19 cellular contexts compared by ENCODE assay signal in genomic region chrX:129247642-129248041, GRCh38.
A peak's percentile ranks its signal among the peaks of the same experiment; 100 is the strongest.
DNase-seq lines count a peak whose midpoint lies in the region; ATAC-seq and TF ChIP-seq lines count a peak whose summit lies in the region.
"Had no signal": no experiment of that assay in that cellular context is flagged by ENCODE, and none has a peak within 500 bp of the region (broad histone marks: within the 10 kb centered on the region; RNA-seq: fewer than 3 reads in every experiment).

No MANE protein-coding gene starts in this region.

- H3K4ac ChIP-seq in mesendoderm (ENCODE audit: low read depth, low read length) = no peak overlapping the region

- no peaks in the 10 kb centered on the region for H3K79me2 ChIP-seq in mesendoderm (ENCODE audit: control insufficient read depth, insufficient read depth, low read length)

- no peak overlapping the region for H3K56ac ChIP-seq in mesendoderm (ENCODE audit: low read length)

- no peak for TF ChIP-seq CTCF in cardiac muscle cell (IDR thresholded peaks at IDR 0.05; ENCODE audit: low read depth, low read length)
- no peak for TF ChIP-seq CTCF in HEK293 (tag by site-specific recombination; IDR thresholded peaks at IDR 0.05)

- WGBS in mesendoderm (ENCODE audit: extremely low coverage, insufficient coverage, low lambda C conversion rate) = no CpG with 5 or more reads among the region's 3 CpGs

- H3K23ac ChIP-seq in mesendoderm (ENCODE audit: low read length) = no peak overlapping the region

- no peak overlapping the region for H3K9ac ChIP-seq in mesendoderm (ENCODE audit: low read length)
- H3K9ac ChIP-seq: BLaER1 treated with 17β-estradiol and CSF1 and Interleukin-3, amounts not matched to agents 10 nM and 100 nM had no signal

- H3K4me1 Mint-ChIP-seq in activated naive CD8-positive, alpha-beta T cell treated with anti-CD3 and anti-CD28 coated beads, Interleukin-2, amount 50 U/mL, for 24 hours = no peaks in the 10 kb centered on the region
- H3K4me1 Mint-ChIP-seq: B cell had no signal

- H3K79me1 ChIP-seq in mesendoderm (ENCODE audit: low read length) = no peaks in the 10 kb centered on the region

- peaks cover 5% of the 10 kb centered on the region for H3K4me1 ChIP-seq in cardiac muscle cell (ENCODE audit: low read depth)
- no peaks in the 10 kb centered on the region for H3K4me1 ChIP-seq in HEK293 (ENCODE audit: control insufficient read depth, insufficient read depth, low read length)
- no peaks in the 10 kb centered on the region for H3K4me1 ChIP-seq in mesendoderm (ENCODE audit: control insufficient read depth, low read depth, low read length)
- H3K4me1 ChIP-seq: A549; BLaER1 treated with 17β-estradiol and CSF1 and Interleukin-3, amounts not matched to agents 10 nM and 100 nM; Caco-2 had no signal

- no peaks in the 10 kb centered on the region for H3K27me3 ChIP-seq in cardiac muscle cell
- H3K27me3 ChIP-seq in mesendoderm (ENCODE audit: insufficient read depth, low read length, poor library complexity) = no peaks in the 10 kb centered on the region

- no peak overlapping the region for H2AK5ac ChIP-seq in mesendoderm (ENCODE audit: low read length)

- peak in 1 of 2 donors; percentile 63 for DNase-seq in cardiac muscle cell (ENCODE audit: low read depth in 1 of 2, low spot score in 1 of 2)
- DNase-seq in left cardiac atrium = no peak
- DNase-seq in NCI-H82 treated with DMSO at 0.1 percent for 48 hours (lab: John Stamatoyannopoulos, UW; ENCODE audit: unreplicated experiment) = peak; percentile 77
- peak; percentile 71 for DNase-seq in mesendoderm
- DNase-seq in activated naive CD8-positive, alpha-beta T cell treated with anti-CD3 and anti-CD28 coated beads, Interleukin-2, amount 50 U/mL, for 24 hours = no peak
- DNase-seq in stimulated activated CD4-positive, alpha-beta T cell treated with anti-CD3 and anti-CD28 coated beads, Interleukin-2, amount 100 ng/mL, for 48 hours = no peak
- DNase-seq: AML-193; Caco-2; Calu3; CD4-positive, alpha-beta T cell; CD8-positive, alpha-beta T cell; DMS79 treated with DMSO at 0.1 percent for 48 hours had no signal

- ATAC-seq in left cardiac atrium = no peak
- no peak for ATAC-seq in activated naive CD8-positive, alpha-beta T cell treated with anti-CD3 and anti-CD28 coated beads, Interleukin-2, amount 50 U/mL, for 24 hours
- ATAC-seq: A549; CD8-positive, alpha-beta T cell; GM12878 had no signal

- CTCF ChIA-PET in HEK293 (lab: Yijun Ruan, JAX) = no interaction called here

- POLR2A ChIA-PET in HEK293 (lab: Yijun Ruan, JAX) = no interaction called here

- H3K18ac ChIP-seq in mesendoderm (ENCODE audit: low read length) = no peak overlapping the region

- intact Hi-C loops in left cardiac atrium (cut with DNase I) = no loop called here

- H3K4me3 Mint-ChIP-seq in activated naive CD8-positive, alpha-beta T cell treated with anti-CD3 and anti-CD28 coated beads, Interleukin-2, amount 50 U/mL, for 24 hours = no peak overlapping the region
- H3K4me3 Mint-ChIP-seq: B cell; CD4-positive, alpha-beta T cell; CD8-positive, alpha-beta T cell had no signal

- H3K27me3 Mint-ChIP-seq in activated naive CD8-positive, alpha-beta T cell treated with anti-CD3 and anti-CD28 coated beads, Interleukin-2, amount 50 U/mL, for 24 hours = no peaks in the 10 kb centered on the region
- H3K27me3 Mint-ChIP-seq: B cell; CD4-positive, alpha-beta T cell had no signal

- H3K9me3 Mint-ChIP-seq in activated naive CD8-positive, alpha-beta T cell treated with anti-CD3 and anti-CD28 coated beads, Interleukin-2, amount 50 U/mL, for 24 hours = no peaks in the 10 kb centered on the region

- no peak overlapping the region for H4K5ac ChIP-seq in mesendoderm (ENCODE audit: low read length)

- no peak overlapping the region for H3K4me2 ChIP-seq in mesendoderm (ENCODE audit: low read length)
- H3K4me2 ChIP-seq: A549; BLaER1 treated with 17β-estradiol and CSF1 and Interleukin-3, amounts not matched to agents 10 nM and 100 nM had no signal

- H2BK5ac ChIP-seq in mesendoderm (ENCODE audit: low read length) = no peak overlapping the region

- H3K9me3 ChIP-seq in cardiac muscle cell (ENCODE audit: low read depth) = no peaks in the 10 kb centered on the region
- H3K9me3 ChIP-seq in HEK293 (ENCODE audit: control insufficient read depth, insufficient read depth, low read depth, low read length) = no peaks in the 10 kb centered on the region
- H3K9me3 ChIP-seq: A549; BLaER1 treated with 17β-estradiol and CSF1 and Interleukin-3, amounts not matched to agents 10 nM and 100 nM; Caco-2 had no signal

- no peak overlapping the region for H2BK120ac ChIP-seq in mesendoderm (ENCODE audit: low read depth, low read length)

- H3K4me3 ChIP-seq in cardiac muscle cell = no peak overlapping the region
- no peak overlapping the region for H3K4me3 ChIP-seq in HEK293 (ENCODE audit: low read depth, low read length)
- H3K4me3 ChIP-seq in mesendoderm (ENCODE audit: low read length) = no peak overlapping the region
- H3K4me3 ChIP-seq: A549; BLaER1 treated with 17β-estradiol and CSF1 and Interleukin-3, amounts not matched to agents 10 nM and 100 nM; GM12878 had no signal

- H3K36me3 ChIP-seq in cardiac muscle cell (no peaks in the 10 kb centered on the region), HEK293 (ENCODE audit: control insufficient read depth in 2 of 2, insufficient read depth in 1 of 2, low read length in 2 of 2) (no peaks in the 10 kb centered on the region), mesendoderm (ENCODE audit: control insufficient read depth, insufficient read depth, low read length) (no peaks in the 10 kb centered on the region)
- H3K36me3 ChIP-seq: BLaER1 treated with 17β-estradiol and CSF1 and Interleukin-3, amounts not matched to agents 10 nM and 100 nM had no signal

- peak overlapping the region; percentile 70 for H3K27ac ChIP-seq in cardiac muscle cell
- no peak overlapping the region for H3K27ac ChIP-seq in HEK293 (ENCODE audit: extremely low read depth, low read depth, low read length)
- H3K27ac ChIP-seq in mesendoderm (ENCODE audit: low read depth, low read length) = no peak overlapping the region
- H3K27ac ChIP-seq: 22Rv1; A549; BLaER1 treated with 17β-estradiol and CSF1 and Interleukin-3, amounts not matched to agents 10 nM and 100 nM; C4-2B had no signal

- H3K36me3 Mint-ChIP-seq in activated naive CD8-positive, alpha-beta T cell treated with anti-CD3 and anti-CD28 coated beads, Interleukin-2, amount 50 U/mL, for 24 hours (ENCODE audit: low read depth) = no peaks in the 10 kb centered on the region
- H3K36me3 Mint-ChIP-seq: CD8-positive, alpha-beta T cell had no signal

- H2BK15ac ChIP-seq in mesendoderm (replicated peaks; ENCODE audit: low read depth) = no peak overlapping the region

- H3K27ac Mint-ChIP-seq in activated naive CD8-positive, alpha-beta T cell treated with anti-CD3 and anti-CD28 coated beads, Interleukin-2, amount 50 U/mL, for 24 hours = no peak overlapping the region
- H3K27ac Mint-ChIP-seq: B cell; CD4-positive, alpha-beta T cell; CD8-positive, alpha-beta T cell had no signal

- H4K8ac ChIP-seq in mesendoderm (ENCODE audit: low read depth, low read length) = no peak overlapping the region

TF ChIP-seq in HEK293, 187 proteins besides CTCF, POLR2A, EP300 and RAD21:
- TF ChIP-seq ZNF621 (tag by site-specific recombination; IDR thresholded peaks at IDR 0.05) = no peak
- TF ChIP-seq, protein P1, sequence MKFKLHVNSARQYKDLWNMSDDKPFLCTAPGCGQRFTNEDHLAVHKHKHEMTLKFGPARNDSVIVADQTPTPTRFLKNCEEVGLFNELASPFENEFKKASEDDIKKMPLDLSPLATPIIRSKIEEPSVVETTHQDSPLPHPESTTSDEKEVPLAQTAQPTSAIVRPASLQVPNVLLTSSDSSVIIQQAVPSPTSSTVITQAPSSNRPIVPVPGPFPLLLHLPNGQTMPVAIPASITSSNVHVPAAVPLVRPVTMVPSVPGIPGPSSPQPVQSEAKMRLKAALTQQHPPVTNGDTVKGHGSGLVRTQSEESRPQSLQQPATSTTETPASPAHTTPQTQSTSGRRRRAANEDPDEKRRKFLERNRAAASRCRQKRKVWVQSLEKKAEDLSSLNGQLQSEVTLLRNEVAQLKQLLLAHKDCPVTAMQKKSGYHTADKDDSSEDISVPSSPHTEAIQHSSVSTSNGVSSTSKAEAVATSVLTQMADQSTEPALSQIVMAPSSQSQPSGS (tag by site-specific recombination; IDR thresholded peaks at IDR 0.05; ENCODE audit: low read depth) = peak; percentile 44; the same call in 1 of the 2 replicates

Comparison
In these comparisons a context has a peak if more than half of its experiments do, and no peak if none do; other contexts are left out.
1. DNase-seq: peak in NCI-H82 treated with DMSO at 0.1 percent for 48 hours (single experiment) and mesendoderm (single experiment); none in left cardiac atrium (single experiment), activated naive CD8-positive, alpha-beta T cell treated with anti-CD3 and anti-CD28 coated beads, Interleukin-2, amount 50 U/mL, for 24 hours (single experiment) and stimulated activated CD4-positive, alpha-beta T cell treated with anti-CD3 and anti-CD28 coated beads, Interleukin-2, amount 100 ng/mL, for 48 hours (0 of 2).